10 cellular contexts compared by ENCODE assay signal in the genomic region with DNA sequence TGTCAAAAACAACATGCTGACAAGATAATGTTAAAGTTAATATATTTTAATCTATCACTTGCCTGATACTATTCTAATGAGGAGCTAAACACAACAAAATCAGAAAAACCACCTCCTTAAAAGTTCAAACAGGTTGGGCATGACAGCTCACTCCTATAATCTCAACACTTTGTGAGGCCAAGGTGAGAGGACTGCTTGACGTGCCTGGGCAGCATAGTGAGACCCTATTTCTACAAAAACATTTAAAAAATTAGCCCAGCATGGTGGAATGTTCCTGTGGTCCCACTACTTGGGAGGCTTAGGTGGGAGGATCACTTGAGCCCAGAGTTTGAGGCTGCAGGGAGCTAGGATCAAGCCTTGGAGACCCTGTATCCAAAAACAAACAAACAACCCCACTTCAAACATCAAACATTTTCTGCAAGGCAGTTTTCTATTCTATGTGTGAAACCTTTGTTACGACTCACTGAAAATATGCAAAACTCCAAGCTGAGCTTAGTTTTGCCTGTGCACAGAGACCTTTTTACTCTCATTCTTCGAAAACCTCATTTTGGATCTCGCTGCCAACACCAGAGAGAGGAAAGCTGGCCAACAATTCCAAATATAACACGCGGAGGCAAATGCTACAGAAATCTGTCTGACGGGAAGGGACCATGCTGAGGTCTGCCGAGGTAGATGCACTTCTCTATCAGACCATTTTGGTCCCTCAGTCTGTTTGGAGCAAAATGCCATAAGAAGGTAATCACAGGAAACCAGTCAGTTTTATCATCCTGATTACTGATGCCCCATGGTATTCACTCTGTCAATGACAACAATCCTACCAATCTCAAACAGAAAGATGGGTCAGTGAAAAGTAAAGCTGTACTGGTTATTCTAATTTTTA. TPM values are rescaled to one million over a fixed set of nuclear protein-coding genes. Genes with fewer than 3 reads are reported as not detected.
DNase-seq lines count a peak whose midpoint lies in the region; ATAC-seq, FAIRE-seq and TF ChIP-seq lines count a peak whose summit lies in the region.
"Had no signal": no experiment of that assay in that cellular context is flagged by ENCODE, and none has a peak within 500 bp of the region (broad histone marks: within the 10 kb centered on the region; RNA-seq: fewer than 3 reads in every experiment).

No MANE protein-coding gene starts in this region.

- peaks cover 64% of the 10 kb centered on the region for H3K36me3 Mint-ChIP-seq in activated CD4-positive, alpha-beta T cell treated with anti-CD3 and anti-CD28 coated beads for 36 hours (ENCODE audit: low read depth)
- peaks cover 94% of the 10 kb centered on the region for H3K36me3 Mint-ChIP-seq in stimulated activated effector memory CD8-positive, alpha-beta T cell treated with anti-CD3 and anti-CD28 coated beads, Interleukin-12 subunit alpha, Interleukin-12 subunit beta, amount 100 ng/mL, for 72 hours

- peaks cover 6% of the 10 kb centered on the region for H4K20me1 ChIP-seq in endothelial cell of umbilical vein (replicated peaks; ENCODE audit: control insufficient read depth, extremely low read depth, insufficient read depth, low read length)

- POLR2A ChIA-PET in activated CD4-positive, alpha-beta T cell treated with anti-CD3 and anti-CD28 coated beads for 36 hours (lab: Charles Lee): interaction anchor here (0.8 kb wide), 1 partner anchor 18 kb away, joined by 4 read pairs; no protein-coding TSS in a partner anchor
- POLR2A ChIA-PET in endothelial cell of umbilical vein (lab: Charles Lee): no interaction called here

- H3K27ac Mint-ChIP-seq in activated CD4-positive, alpha-beta T cell treated with anti-CD3 and anti-CD28 coated beads for 36 hours: peak overlapping the region; percentile 87
- peak overlapping the region; percentile 90 for H3K27ac Mint-ChIP-seq in stimulated activated effector memory CD8-positive, alpha-beta T cell treated with anti-CD3 and anti-CD28 coated beads, Interleukin-12 subunit alpha, Interleukin-12 subunit beta, amount 100 ng/mL, for 72 hours

- H3K9me3 ChIP-seq in endothelial cell of umbilical vein (replicated peaks; ENCODE audit: control insufficient read depth, insufficient read depth, low read length): no peaks in the 10 kb centered on the region
- H3K9me3 ChIP-seq: thyroid gland had no signal

- peaks cover 42% of the 10 kb centered on the region for H3K4me1 ChIP-seq in endothelial cell of umbilical vein (ENCODE audit: control insufficient read depth, extremely low read depth, insufficient read depth, low read length)

- TF ChIP-seq POLR2A in endothelial cell of umbilical vein (IDR thresholded peaks at IDR 0.05; ENCODE audit: low read depth, low read length): no peak

- H3K4me2 ChIP-seq in endothelial cell of umbilical vein (ENCODE audit: insufficient read depth, low read length): peak overlapping the region; percentile 55
- H3K4me2 ChIP-seq: hepatocyte had no signal

- no peaks in the 10 kb centered on the region for H3K27me3 ChIP-seq in endothelial cell of umbilical vein (ENCODE audit: control insufficient read depth in 2 of 2, insufficient read depth in 2 of 2, low read length in 2 of 2)
- H3K27me3 ChIP-seq: hepatocyte, thyroid gland had no signal

- no peaks in the 10 kb centered on the region for H3K27me3 Mint-ChIP-seq in activated CD4-positive, alpha-beta T cell treated with anti-CD3 and anti-CD28 coated beads for 36 hours

- BruUV-seq in endothelial cell of umbilical vein (replicated peaks; lab: Mats Ljungman, UMichigan): no TSS peak

- H3K9ac ChIP-seq in endothelial cell of umbilical vein (replicated peaks; ENCODE audit: extremely low read depth, insufficient read depth, low read length): peak overlapping the region; percentile 66

- H3K36me3 ChIP-seq in endothelial cell of umbilical vein (ENCODE audit: control insufficient read depth in 2 of 2, extremely low read depth in 1 of 2, insufficient read depth in 2 of 2, low read length in 2 of 2): no peaks in the 10 kb centered on the region

- H3K4me3 ChIP-seq in endothelial cell of umbilical vein (replicated peaks in 1 of 3; ENCODE audit: insufficient read depth in 1 of 3, low read depth in 1 of 3, low read length in 3 of 3): no peak overlapping the region
- H3K4me3 ChIP-seq: hepatocyte, thyroid gland had no signal

- no peaks in the 10 kb centered on the region for H3K9me3 Mint-ChIP-seq in activated CD4-positive, alpha-beta T cell treated with anti-CD3 and anti-CD28 coated beads for 36 hours (ENCODE audit: low read depth)
- H3K9me3 Mint-ChIP-seq in stimulated activated effector memory CD8-positive, alpha-beta T cell treated with anti-CD3 and anti-CD28 coated beads, Interleukin-12 subunit alpha, Interleukin-12 subunit beta, amount 100 ng/mL, for 72 hours: no peaks in the 10 kb centered on the region

- CTCF ChIA-PET in activated CD4-positive, alpha-beta T cell treated with anti-CD3 and anti-CD28 coated beads for 36 hours (lab: Charles Lee): interaction anchor here (0.5 to 4.2 kb wide), 8 partner anchors 8 to 177 kb away, joined by 3 to 26 read pairs (median 7); no protein-coding TSS in a partner anchor
- CTCF ChIA-PET in endothelial cell of umbilical vein (lab: Charles Lee): interaction anchor here (0.7 to 2.4 kb wide), 8 partner anchors 8 to 298 kb away, joined by 3 to 11 read pairs (median 6); no protein-coding TSS in a partner anchor

- H3K9me1 ChIP-seq in endothelial cell of umbilical vein (replicated peaks; ENCODE audit: control insufficient read depth, extremely low read depth, insufficient read depth, low read length): no peaks in the 10 kb centered on the region

- intact Hi-C loops in activated CD4-positive, alpha-beta T cell treated with anti-CD3 and anti-CD28 coated beads for 36 hours (cut with DNase I, micrococcal nuclease): loop anchor here in 1 of 2 experiments (5.0 kb wide), 1 partner anchor 1653 kb away; the partner anchor contains the start of gene WSB1
- intact Hi-C loops in endothelial cell of umbilical vein (cut with micrococcal nuclease): loop anchor here (5.0 kb wide), 1 partner anchor 48 kb away; the partner anchor contains the start of gene FLOT2

- TF ChIP-seq CTCF in endothelial cell of umbilical vein (IDR thresholded peaks at IDR 0.05; ENCODE audit: extremely low read depth in 1 of 2, insufficient read depth in 1 of 2, low read depth in 1 of 2, low read length in 2 of 2): no peak

- dilution Hi-C loops in endothelial cell of umbilical vein (cut with MboI; ENCODE audit: extremely low pct_ligation_motif_present, low sequenced_read_pairs): no loop called here

- peak; percentile 8 for FAIRE-seq in endothelial cell of umbilical vein (lab: Jason Lieb, UNC)

- DNase-seq in activated CD4-positive, alpha-beta T cell treated with anti-CD3 and anti-CD28 coated beads for 36 hours: no peak
- DNase-seq in activated CD4-positive, alpha-beta T cell treated with anti-CD3 and anti-CD28 coated beads, Interleukin-2, amount 50 U/mL, for 1 hour: no peak
- DNase-seq in RKO (ENCODE audit: low spot score) (peak; percentile 23), endothelial cell of umbilical vein (ENCODE audit: low read depth, low spot score) (no peak), SKM-1 (lab: John Stamatoyannopoulos, UW; ENCODE audit: unreplicated experiment) (no peak)
- no peak for DNase-seq in stimulated activated effector memory CD8-positive, alpha-beta T cell treated with anti-CD3 and anti-CD28 coated beads, Interleukin-12 subunit alpha, Interleukin-12 subunit beta, amount 100 ng/mL, for 72 hours (ENCODE audit: low spot score in 2 of 2)
- DNase-seq: thyroid gland had no signal

- peaks cover 80% of the 10 kb centered on the region for H3K79me2 ChIP-seq in endothelial cell of umbilical vein (ENCODE audit: control insufficient read depth, insufficient read depth, low read length)

- no peak overlapping the region for H3K4me3 Mint-ChIP-seq in activated CD4-positive, alpha-beta T cell treated with anti-CD3 and anti-CD28 coated beads for 36 hours
- no peak overlapping the region for H3K4me3 Mint-ChIP-seq in stimulated activated effector memory CD8-positive, alpha-beta T cell treated with anti-CD3 and anti-CD28 coated beads, Interleukin-12 subunit alpha, Interleukin-12 subunit beta, amount 100 ng/mL, for 72 hours

- H3K4me1 Mint-ChIP-seq in activated CD4-positive, alpha-beta T cell treated with anti-CD3 and anti-CD28 coated beads for 36 hours: peaks cover 79% of the 10 kb centered on the region
- peaks cover 64% of the 10 kb centered on the region for H3K4me1 Mint-ChIP-seq in stimulated activated effector memory CD8-positive, alpha-beta T cell treated with anti-CD3 and anti-CD28 coated beads, Interleukin-12 subunit alpha, Interleukin-12 subunit beta, amount 100 ng/mL, for 72 hours

- peak overlapping the region; percentile 94 for H3K27ac ChIP-seq in endothelial cell of umbilical vein (ENCODE audit: insufficient read depth, low read depth, low read length)
- H3K27ac ChIP-seq: thyroid gland had no signal

- H2AFZ ChIP-seq in endothelial cell of umbilical vein (ENCODE audit: low read depth, low read length): no peak overlapping the region
- H2AFZ ChIP-seq: hepatocyte had no signal

- ATAC-seq in activated CD4-positive, alpha-beta T cell treated with anti-CD3 and anti-CD28 coated beads for 36 hours: no peak
- ATAC-seq in stimulated activated effector memory CD8-positive, alpha-beta T cell treated with anti-CD3 and anti-CD28 coated beads, Interleukin-12 subunit alpha, Interleukin-12 subunit beta, amount 100 ng/mL, for 72 hours: no peak
- ATAC-seq in HG03175 (IDR thresholded peaks at IDR 0.05; ENCODE audit: unreplicated experiment) (no peak), HG03280 (IDR thresholded peaks at IDR 0.05; ENCODE audit: unreplicated experiment) (no peak)

RNA-seq across cellular contexts. Expression of gene PHF12, which starts 6.2 kb away (rescaled TPM):
- 10 to 100 TPM; 48.6 to 52.3 TPM for total RNA-seq in activated CD4-positive, alpha-beta T cell treated with anti-CD3 and anti-CD28 coated beads for 36 hours
- total RNA-seq in endothelial cell of umbilical vein: 36.4 and 44.2 TPM in 2 replicates
- 24.3 and 26.6 TPM in 2 replicates for polyA plus RNA-seq in endothelial cell of umbilical vein
- 19.5 and 23.3 TPM in 2 replicates for polyA plus RNA-seq in endothelial cell of umbilical vein (2011; cell fraction: cytosol; rRNA removed)
- polyA plus RNA-seq in endothelial cell of umbilical vein (2011; cell fraction: nucleus; rRNA removed): 50.6 and 57.4 TPM in 2 replicates
- 25.2 and 26.2 TPM in 2 replicates for polyA plus RNA-seq in endothelial cell of umbilical vein (2012)
- 31.8 and 35.6 TPM in 2 replicates for polyA minus RNA-seq in endothelial cell of umbilical vein
- 16.9 TPM for polyA minus RNA-seq in endothelial cell of umbilical vein (2011; cell fraction: cytosol; rRNA and poly(A)+ RNA removed)
- polyA minus RNA-seq in endothelial cell of umbilical vein (2011; cell fraction: nucleus; rRNA and poly(A)+ RNA removed): 31.7 and 34.7 TPM in 2 replicates

RNA-seq across cellular contexts. Expression of gene DHRS13, which starts 42.2 kb away (rescaled TPM):
- 10 to 100 TPM; 23.3 to 29.5 TPM for total RNA-seq in activated CD4-positive, alpha-beta T cell treated with anti-CD3 and anti-CD28 coated beads for 36 hours
- total RNA-seq in endothelial cell of umbilical vein: 5.6 and 7.2 TPM in 2 replicates
- 8.2 and 9.3 TPM in 2 replicates for polyA plus RNA-seq in endothelial cell of umbilical vein
- polyA plus RNA-seq in endothelial cell of umbilical vein (2011; cell fraction: cytosol; rRNA removed): 7.1 and 7.3 TPM in 2 replicates
- polyA plus RNA-seq in endothelial cell of umbilical vein (2011; cell fraction: nucleus; rRNA removed): 5.3 and 6.0 TPM in 2 replicates
- polyA plus RNA-seq in endothelial cell of umbilical vein (2012): 1.5 and 1.8 TPM in 2 replicates
- polyA minus RNA-seq in endothelial cell of umbilical vein: 2.4 and 3.6 TPM in 2 replicates
- polyA minus RNA-seq in endothelial cell of umbilical vein (2011; cell fraction: cytosol; rRNA and poly(A)+ RNA removed): 10.3 TPM
- 2.5 TPM in 2 replicates for polyA minus RNA-seq in endothelial cell of umbilical vein (2011; cell fraction: nucleus; rRNA and poly(A)+ RNA removed)

RNA-seq across cellular contexts. Expression of gene FLOT2, which starts 47.6 kb away (rescaled TPM):
- 10 to 100 TPM; 81.3 to 88.4 TPM for total RNA-seq in activated CD4-positive, alpha-beta T cell treated with anti-CD3 and anti-CD28 coated beads for 36 hours
- total RNA-seq in endothelial cell of umbilical vein: 131 and 169 TPM in 2 replicates
- 180 and 184 TPM in 2 replicates for polyA plus RNA-seq in endothelial cell of umbilical vein
- polyA plus RNA-seq in endothelial cell of umbilical vein (2011; cell fraction: cytosol; rRNA removed): 105 TPM in 2 replicates
- polyA plus RNA-seq in endothelial cell of umbilical vein (2011; cell fraction: nucleus; rRNA removed): 77.0 and 84.7 TPM in 2 replicates
- polyA plus RNA-seq in endothelial cell of umbilical vein (2012): 76.8 and 86.5 TPM in 2 replicates
- polyA minus RNA-seq in endothelial cell of umbilical vein: 187 and 214 TPM in 2 replicates
- 70.7 TPM for polyA minus RNA-seq in endothelial cell of umbilical vein (2011; cell fraction: cytosol; rRNA and poly(A)+ RNA removed)
- 24.4 and 26.2 TPM in 2 replicates for polyA minus RNA-seq in endothelial cell of umbilical vein (2011; cell fraction: nucleus; rRNA and poly(A)+ RNA removed)
